1 cellular context compared by ENCODE assay signal in genomic region chr6:13700232-13700631, GRCh38.
TF ChIP-seq lines count a peak whose summit lies in the region.

No MANE protein-coding gene starts in this region.

TF ChIP-seq in SK-N-SH treated with all-trans-retinoic acid at 6 μM for 48 hours, 23 proteins besides CTCF, POLR2A, EP300 and RAD21 (continued from another document):
- TF ChIP-seq POU6F1 (CRISPR knock-in tag; IDR thresholded peaks at IDR 0.05; ENCODE audit: borderline replicate concordance, low read depth): no peak
- TF ChIP-seq CSRNP3 (CRISPR knock-in tag; IDR thresholded peaks at IDR 0.05): no peak
- no peak for TF ChIP-seq OSR1 (CRISPR knock-in tag; IDR thresholded peaks at IDR 0.05)
TF ChIP-seq in SK-N-SH treated with all-trans-retinoic acid at 6 μM for 48 hours: peak in this region for 0.
